In the genomic region with DNA sequence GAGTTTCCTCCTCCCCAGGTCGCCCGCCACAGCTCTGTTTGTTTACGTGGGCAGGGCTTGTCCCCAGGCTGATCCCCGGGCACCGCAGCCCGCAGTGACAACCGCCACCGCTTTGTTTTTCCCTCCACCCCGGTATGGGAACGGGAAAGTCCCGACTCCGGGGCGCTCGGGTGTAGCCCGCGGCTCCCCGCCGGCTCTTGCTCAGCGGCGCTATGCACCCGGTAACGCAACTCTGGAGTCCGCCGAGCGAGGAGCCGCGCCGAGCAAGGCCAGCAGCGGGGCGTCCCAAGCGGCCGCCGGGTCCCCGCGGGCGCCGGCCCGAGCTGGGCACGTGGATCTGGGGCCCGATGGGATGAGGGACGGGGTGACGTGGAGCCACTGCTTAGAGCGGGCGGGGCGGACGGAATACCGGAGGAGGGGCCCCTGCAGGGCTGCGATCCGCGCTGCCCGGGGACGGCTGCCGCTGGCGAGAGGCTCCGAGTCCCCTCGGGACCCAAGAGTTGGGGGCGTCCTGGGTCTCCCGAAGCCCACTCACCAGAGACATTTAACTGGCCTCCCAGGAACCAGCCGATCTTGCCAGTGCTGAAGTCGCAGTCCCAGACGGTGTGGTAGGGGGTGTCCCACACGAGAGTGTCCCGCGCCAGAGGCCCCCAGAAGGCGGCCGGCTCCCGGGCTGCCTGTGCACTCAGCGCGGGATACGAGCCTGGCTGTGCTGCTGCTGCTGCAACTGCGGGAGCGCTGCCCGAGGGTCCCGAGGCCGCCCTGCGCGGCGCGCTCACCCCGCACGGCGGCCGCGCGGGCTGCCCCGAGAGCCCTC, we compare ENCODE assay signal across 8 cellular contexts. TPM values are rescaled to one million over a fixed set of nuclear protein-coding genes. Genes with fewer than 3 reads are reported as not detected.
DNase-seq lines count a peak whose midpoint lies in the region; ATAC-seq lines count a peak whose summit lies in the region.

No MANE protein-coding gene starts in this region.

- H3K9me3 Mint-ChIP-seq in CD4-positive, alpha-beta memory T cell: no peaks in the 10 kb centered on the region
- no peaks in the 10 kb centered on the region for H3K9me3 Mint-ChIP-seq in activated naive CD4-positive, alpha-beta T cell treated with anti-CD3 and anti-CD28 coated beads, Interleukin-2, amount 50 U/mL, for 24 hours

- H3K4me1 Mint-ChIP-seq in CD4-positive, alpha-beta memory T cell: peaks cover 35 to 68% (median 47%) of the 10 kb centered on the region in 4 donors
- H3K4me1 Mint-ChIP-seq in activated naive CD4-positive, alpha-beta T cell treated with anti-CD3 and anti-CD28 coated beads, Interleukin-2, amount 50 U/mL, for 24 hours: peaks cover 53% of the 10 kb centered on the region

- H3K36me3 Mint-ChIP-seq in CD4-positive, alpha-beta memory T cell: peaks cover 8 to 19% of the 10 kb centered on the region in 2 donors
- no peaks in the 10 kb centered on the region for H3K36me3 Mint-ChIP-seq in activated naive CD4-positive, alpha-beta T cell treated with anti-CD3 and anti-CD28 coated beads, Interleukin-2, amount 50 U/mL, for 24 hours

- POLR2A ChIA-PET in CD4-positive, alpha-beta memory T cell (lab: Charles Lee; ENCODE audit: partially characterized antibody): interaction anchor here (0.6 to 4.4 kb wide), 26 partner anchors 8 to 1708 kb away, joined by 3 to 60 read pairs (median 5); a partner anchor contains a TSS

- peak overlapping the region; percentile 87 to 93 (median 90) for H3K4me3 Mint-ChIP-seq in CD4-positive, alpha-beta memory T cell
- peak overlapping the region; percentile 84 for H3K4me3 Mint-ChIP-seq in activated naive CD4-positive, alpha-beta T cell treated with anti-CD3 and anti-CD28 coated beads, Interleukin-2, amount 50 U/mL, for 24 hours

- intact Hi-C loops in CD4-positive, alpha-beta memory T cell (cut with micrococcal nuclease): loop anchor here (1.0 to 5.0 kb wide), 8 partner anchors 15 to 1635 kb away; a partner anchor contains a TSS
- intact Hi-C loops in cardiac septum (cut with DNase I): loop anchor here (2.0 to 10.0 kb wide), 5 partner anchors 15 to 1703 kb away; a partner anchor contains a TSS
- intact Hi-C loops in posterior vena cava (cut with DNase I): loop anchor here in 1 of 2 donors (10.0 kb wide), 1 partner anchor 337 kb away; a partner anchor contains a TSS

- peak; percentile 84 to 93 (median 87) for DNase-seq in CD4-positive, alpha-beta memory T cell
- DNase-seq in SK-MEL-5 (ENCODE audit: low read depth, low spot score) (peak; percentile 55), cardiac septum (ENCODE audit: low spot score) (peak; percentile 91), posterior vena cava (ENCODE audit: low spot score) (peak; percentile 90), ureter (ENCODE audit: low spot score) (peak; percentile 82)

- peaks cover 5% of the 10 kb centered on the region for H3K36me3 ChIP-seq in CD4-positive, alpha-beta memory T cell (ENCODE audit: insufficient read depth, low read length)

- H3K27ac Mint-ChIP-seq in CD4-positive, alpha-beta memory T cell: peak overlapping the region; percentile 88 to 96 (median 94)
- peak overlapping the region; percentile 82 for H3K27ac Mint-ChIP-seq in activated naive CD4-positive, alpha-beta T cell treated with anti-CD3 and anti-CD28 coated beads, Interleukin-2, amount 50 U/mL, for 24 hours

- in situ Hi-C loops in SK-MEL-5 (cut with HindIII; ENCODE audit: low pct_unique_long_range_greater_than_20kb, low sequenced_read_pairs): no loop called here

- peak overlapping the region; percentile 82 for H3K27ac ChIP-seq in CD4-positive, alpha-beta memory T cell (ENCODE audit: low read depth, low read length)

- H3K27me3 ChIP-seq in CD4-positive, alpha-beta memory T cell (ENCODE audit: insufficient read depth, low read length): no peaks in the 10 kb centered on the region

- peak overlapping the region; percentile 17 to 84 for H3K4me3 ChIP-seq in CD4-positive, alpha-beta memory T cell (ENCODE audit: low read length in 2 of 2)

- peaks cover 58% of the 10 kb centered on the region for H3K4me1 ChIP-seq in CD4-positive, alpha-beta memory T cell (ENCODE audit: insufficient read depth, low read length)

- no peaks in the 10 kb centered on the region for H3K9me3 ChIP-seq in CD4-positive, alpha-beta memory T cell (ENCODE audit: control insufficient read depth in 1 of 2, low read length in 2 of 2)

- CTCF ChIA-PET in CD4-positive, alpha-beta memory T cell (lab: Charles Lee; ENCODE audit: partially characterized antibody): interaction anchor here (1.0 to 12.0 kb wide), 3 partner anchors 7 to 61 kb away, joined by 4 to 260 read pairs (median 14); a partner anchor contains a TSS

- peaks cover 0 to under 1% of the 10 kb centered on the region in 2 donors for H3K27me3 Mint-ChIP-seq in CD4-positive, alpha-beta memory T cell
- no peaks in the 10 kb centered on the region for H3K27me3 Mint-ChIP-seq in activated naive CD4-positive, alpha-beta T cell treated with anti-CD3 and anti-CD28 coated beads, Interleukin-2, amount 50 U/mL, for 24 hours

- ATAC-seq in GM19395 (IDR thresholded peaks at IDR 0.05; ENCODE audit: unreplicated experiment) (peak; percentile 36), HG03521 (IDR thresholded peaks at IDR 0.05; ENCODE audit: unreplicated experiment) (peak; percentile 30)

RNA-seq across cellular contexts. Expression of a gene that starts 0.5 kb away (rescaled TPM):
- 10 to 100 TPM; 55.4 to 56.5 TPM for total RNA-seq in CD4-positive, alpha-beta memory T cell
- polyA plus RNA-seq in CD4-positive, alpha-beta memory T cell: 10 to 100 TPM; 44.6 to 47.2 TPM
- total RNA-seq in SK-MEL-5 (2014; rRNA removed; shearing (Covaris generic)): 9.8 and 10.0 TPM in 2 replicates
- 25.8 and 27.9 TPM in 2 replicates for polyA plus RNA-seq in SK-MEL-5 (2015; cell fraction: cytosol; rRNA removed)
- 61.3 and 65.4 TPM in 2 replicates for polyA plus RNA-seq in SK-MEL-5 (2015; cell fraction: nucleus; rRNA removed)
- total RNA-seq in cardiac septum (47.6 TPM), posterior vena cava (10 to 100 TPM; 11.6 to 12.2 TPM), ureter (33.7 TPM)

RNA-seq across cellular contexts. Expression of a gene that starts 24.5 kb away (rescaled TPM):
- total RNA-seq in CD4-positive, alpha-beta memory T cell: not detected
- polyA plus RNA-seq in CD4-positive, alpha-beta memory T cell: not detected
- total RNA-seq in SK-MEL-5 (2014; rRNA removed; shearing (Covaris generic)): not detected in 2 replicates
- polyA plus RNA-seq in SK-MEL-5 (2015; cell fraction: cytosol; rRNA removed): not detected in 2 replicates
- polyA plus RNA-seq in SK-MEL-5 (2015; cell fraction: nucleus; rRNA removed): not detected in 2 replicates
- total RNA-seq in cardiac septum: 0.54 TPM
- not detected for total RNA-seq in posterior vena cava
- not detected for total RNA-seq in ureter

Comparison
In these comparisons a context has a peak if more than half of its experiments do, and no peak if none do; other contexts are left out.
1. Peak in every context shown above with its lines: DNase-seq, ATAC-seq, H3K4me3 ChIP-seq and H3K27ac ChIP-seq.